Comparison of ENCODE assay signal across 10 cellular contexts in the genomic region with DNA sequence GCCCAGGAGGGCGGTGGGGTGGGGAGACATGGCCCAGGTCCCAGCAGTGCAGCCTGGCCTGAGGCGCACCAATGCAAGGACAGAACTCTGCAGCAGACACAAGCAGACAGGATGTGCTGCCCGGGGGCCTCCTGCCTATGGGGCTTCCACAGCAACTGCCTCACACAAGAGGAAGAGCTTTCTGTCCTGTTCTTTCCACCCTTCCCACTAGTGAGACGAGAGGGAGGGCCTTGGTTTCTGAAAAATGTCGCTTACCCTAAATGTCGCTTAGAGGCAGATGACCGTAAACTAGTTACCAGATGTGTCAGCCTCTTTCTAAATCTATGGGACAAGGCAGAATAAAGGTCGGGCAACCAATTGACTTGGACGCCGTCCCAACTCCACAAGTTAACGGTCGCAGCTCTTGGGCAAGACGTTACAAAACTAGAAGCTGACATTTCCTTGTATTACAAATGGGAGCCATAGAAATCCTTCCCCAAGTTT. TPM values are rescaled to one million over a fixed set of nuclear protein-coding genes. Genes with fewer than 3 reads are reported as not detected.
DNase-seq lines count a peak whose midpoint lies in the region; ATAC-seq and TF ChIP-seq lines count a peak whose summit lies in the region.
"Had no signal": no experiment of that assay in that cellular context is flagged by ENCODE, and none has a peak within 500 bp of the region (broad histone marks: within the 10 kb centered on the region; RNA-seq: fewer than 3 reads in every experiment).

A gene with protein sequence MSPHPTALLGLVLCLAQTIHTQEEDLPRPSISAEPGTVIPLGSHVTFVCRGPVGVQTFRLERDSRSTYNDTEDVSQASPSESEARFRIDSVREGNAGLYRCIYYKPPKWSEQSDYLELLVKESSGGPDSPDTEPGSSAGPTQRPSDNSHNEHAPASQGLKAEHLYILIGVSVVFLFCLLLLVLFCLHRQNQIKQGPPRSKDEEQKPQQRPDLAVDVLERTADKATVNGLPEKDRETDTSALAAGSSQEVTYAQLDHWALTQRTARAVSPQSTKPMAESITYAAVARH (minus strand): TSS at position 157 of the 483 bp plus-strand sequence. CDS start 127 bp downstream, at position 30.

- DNase-seq in HL-60 (ENCODE audit: low read depth in 1 of 2, low spot score in 1 of 2) (peak; percentile 94 to 97), endothelial cell (ENCODE audit: low spot score) (peak; percentile 22), D341Med (ENCODE audit: low spot score) (no peak), hippocampal formation (lab: John Stamatoyannopoulos, UW) (no peak)
- peak; percentile 35 to 37 for DNase-seq in activated CD4-positive, alpha-beta T cell treated with anti-CD3 and anti-CD28 coated beads, Interleukin-2, amount 50 U/mL, for 4 hours
- peak; percentile 38 to 40 for DNase-seq in stimulated activated CD4-positive, alpha-beta T cell treated with anti-CD3 and anti-CD28 coated beads, Interleukin-15, amount 100 ng/mL, for 1 hour (ENCODE audit: low read depth in 1 of 2, low spot score in 1 of 2)

- peaks cover 5% of the 10 kb centered on the region for H3K27me3 Mint-ChIP-seq in endothelial cell (ENCODE audit: unreplicated experiment)

- peak within 1 kb of the TSS; percentile 57 for H3K4me3 ChIP-seq in HL-60 (replicated peaks; ENCODE audit: insufficient read depth, low read length)
- H3K4me3 ChIP-seq: uterus had no signal

- no peak within 1 kb of the TSS for H3K27ac Mint-ChIP-seq in endothelial cell (ENCODE audit: unreplicated experiment)

- no peaks in the 10 kb centered on the region for H3K4me1 Mint-ChIP-seq in endothelial cell (ENCODE audit: unreplicated experiment)

- no peak within 1 kb of the TSS for H3K4me3 Mint-ChIP-seq in endothelial cell (ENCODE audit: unreplicated experiment)

- TF ChIP-seq CTCF in HL-60 (IDR thresholded peaks at IDR 0.05; ENCODE audit: insufficient read depth, low read length): no peak
- no peak for TF ChIP-seq CTCF in endothelial cell (IDR thresholded peaks at IDR 0.05; ENCODE audit: unreplicated experiment)

- ATAC-seq in GM19455 (IDR thresholded peaks at IDR 0.05; ENCODE audit: unreplicated experiment): no peak
- no peak for ATAC-seq in GM19035 (IDR thresholded peaks at IDR 0.05; ENCODE audit: unreplicated experiment)
- ATAC-seq: Panc1 had no signal

- no peaks in the 10 kb centered on the region for H3K36me3 Mint-ChIP-seq in endothelial cell (ENCODE audit: low read depth, unreplicated experiment)

- H3K27me3 ChIP-seq in HL-60 (ENCODE audit: insufficient read depth, poor library complexity, severe bottlenecking): no peaks in the 10 kb centered on the region
- H3K27me3 ChIP-seq: uterus had no signal

- H3K27ac ChIP-seq in HL-60 (replicated peaks): peak within 1 kb of the TSS; percentile 98
- H3K27ac ChIP-seq: uterus had no signal

- H3K9me3 Mint-ChIP-seq in endothelial cell (ENCODE audit: unreplicated experiment): no peaks in the 10 kb centered on the region

RNA-seq across cellular contexts. Expression of the gene that starts here (rescaled TPM):
- total RNA-seq in endothelial cell (ENCODE audit: unreplicated experiment): 2.1 TPM

Comparison
In these comparisons a context has a peak if more than half of its experiments do, and no peak if none do; other contexts are left out.
1. DNase-seq: peak in HL-60 (2 of 2), activated CD4-positive, alpha-beta T cell treated with anti-CD3 and anti-CD28 coated beads, Interleukin-2, amount 50 U/mL, for 4 hours (2 of 2), endothelial cell (single experiment) and stimulated activated CD4-positive, alpha-beta T cell treated with anti-CD3 and anti-CD28 coated beads, Interleukin-15, amount 100 ng/mL, for 1 hour (2 of 2); none in D341Med (single experiment) and hippocampal formation (0 of 2).